Comparison of ENCODE assay signal across 16 cellular contexts in genomic region chr12:96078281-96078761, GRCh38. TPM values are rescaled to one million over a fixed set of nuclear protein-coding genes. Genes with fewer than 3 reads are reported as not detected.
A peak's percentile ranks its signal among the peaks of the same experiment; 100 is the strongest.
DNase-seq lines count a peak whose midpoint lies in the region; ATAC-seq and TF ChIP-seq lines count a peak whose summit lies in the region.
"Had no signal": no experiment of that assay in that cellular context is flagged by ENCODE, and none has a peak within 500 bp of the region (broad histone marks: within the 10 kb centered on the region; RNA-seq: fewer than 3 reads in every experiment).

No MANE protein-coding gene starts in this region.

- peak; percentile 80 for DNase-seq in Right ventricle myocardium superior
- peak; percentile 11 to 59 (median 35) for DNase-seq in ovary
- no peak for DNase-seq in central memory CD4-positive, alpha-beta T cell
- no peak for DNase-seq in activated T-cell treated with anti-CD3 and anti-CD28 coated beads, Interleukin-2, amount 50 U/mL, for 1 hour
- DNase-seq in hepatic stellate cell (ENCODE audit: low spot score) = no peak
- DNase-seq: activated naive CD4-positive, alpha-beta T cell; head of caudate nucleus; natural killer cell; NCI-H1436; NCI-H524 treated with DMSO at 0.1 percent for 48 hours; PC-9 had no signal

- H3K36me3 Mint-ChIP-seq in brain = no peaks in the 10 kb centered on the region
- H3K36me3 Mint-ChIP-seq: IgD-negative memory B cell, natural killer cell had no signal

- H3K36me3 ChIP-seq in HEK293 (ENCODE audit: control insufficient read depth in 2 of 2, insufficient read depth in 1 of 2, low read length in 2 of 2) (no peaks in the 10 kb centered on the region), ovary (no peaks in the 10 kb centered on the region)

- peak overlapping the region in 3 of 5 experiments; percentile 38 to 73 (median 61) for H3K27ac Mint-ChIP-seq in brain
- H3K27ac Mint-ChIP-seq: IgD-negative memory B cell, natural killer cell had no signal

- H3K9me3 ChIP-seq in HEK293 (ENCODE audit: control insufficient read depth, insufficient read depth, low read depth, low read length) = no peaks in the 10 kb centered on the region
- no peaks in the 10 kb centered on the region for H3K9me3 ChIP-seq in ovary

- no peak for TF ChIP-seq EP300 in ovary (IDR thresholded peaks at IDR 0.05)

- TF ChIP-seq CTCF in HEK293 (tag by site-specific recombination; IDR thresholded peaks at IDR 0.05) (no peak), brain (conservative IDR thresholded peaks at IDR 0.05) (no peak), ovary (IDR thresholded peaks at IDR 0.05) (no peak)

- peak overlapping the region in 1 of 5 experiments; percentile 54 for H3K4me3 Mint-ChIP-seq in brain
- H3K4me3 Mint-ChIP-seq: natural killer cell had no signal

- no peaks in the 10 kb centered on the region for H3K27me3 ChIP-seq in ovary

- TF ChIP-seq POLR2A in ovary (IDR thresholded peaks at IDR 0.05) = no peak

- CTCF ChIA-PET in HEK293 (lab: Yijun Ruan, JAX) = interaction anchor here (0.5 kb wide), 1 partner anchor 13 kb away, joined by 6 read pairs; no protein-coding TSS in a partner anchor

- peaks cover 12% of the 10 kb centered on the region for H3K27me3 Mint-ChIP-seq in brain
- H3K27me3 Mint-ChIP-seq: IgD-negative memory B cell had no signal

- H3K4me1 Mint-ChIP-seq in brain = peaks cover 21% of the 10 kb centered on the region

- 0 to 5% (median 4%) methylated on average over 11 of the region's 11 CpGs for WGBS in ovary, 3 donors

- peak; percentile 68 for ATAC-seq in Right ventricle myocardium superior (ENCODE audit: poor library complexity)
- no peak for ATAC-seq in GM18907 (IDR thresholded peaks at IDR 0.05; ENCODE audit: unreplicated experiment)
- ATAC-seq: natural killer cell had no signal

- no peak overlapping the region for H3K4me3 ChIP-seq in HEK293 (ENCODE audit: low read depth, low read length)
- H3K4me3 ChIP-seq in ovary = no peak overlapping the region
- H3K4me3 ChIP-seq: PC-9, skin epidermis had no signal

- POLR2A ChIA-PET in HEK293 (lab: Yijun Ruan, JAX) = no interaction called here

- H3K27ac ChIP-seq in HEK293 (ENCODE audit: extremely low read depth, low read depth, low read length) (no peak overlapping the region), ovary (no peak overlapping the region)
- H3K27ac ChIP-seq: PC-9 had no signal

- H3K4me1 ChIP-seq in HEK293 (ENCODE audit: control insufficient read depth, insufficient read depth, low read length) (no peaks in the 10 kb centered on the region), ovary (ENCODE audit: insufficient read depth) (peaks cover 5% of the 10 kb centered on the region)

- H3K9me3 Mint-ChIP-seq in brain = peaks cover 0 to 3% (median 0%) of the 10 kb centered on the region in 5 experiments
- H3K9me3 Mint-ChIP-seq: IgD-negative memory B cell, natural killer cell had no signal

- intact Hi-C loops in Right ventricle myocardium superior (cut with DNase I) = no loop called here
- intact Hi-C loops in ovary (cut with DNase I) = no loop called here

TF ChIP-seq in HEK293, 187 proteins besides CTCF, POLR2A, EP300 and RAD21:
- TF ChIP-seq ZXDB (tag by site-specific recombination; IDR thresholded peaks at IDR 0.05) (no peak), KLF7 (tag by site-specific recombination; IDR thresholded peaks at IDR 0.05; ENCODE audit: borderline replicate concordance) (no peak), ZNF585B (tag by site-specific recombination; IDR thresholded peaks at IDR 0.05) (no peak), REST (tag by site-specific recombination; IDR thresholded peaks at IDR 0.05) (0 out of 2 replicates have a peak, but pooled peaks have one; percentile 33)

RNA-seq across cellular contexts. Expression of gene LTA4H, which starts 42.9 kb away (rescaled TPM):
- polyA plus RNA-seq in brain (ENCODE audit: insufficient read depth, low read depth, low replicate concordance) = 56.1 TPM
- 36.6 TPM for total RNA-seq in Right ventricle myocardium superior
- total RNA-seq in ovary = 100 to 1,000 TPM in 4 of 7 donors, 10 to 100 TPM in 3; 82.8 to 143 (median 106) TPM
- polyA plus RNA-seq in ovary = 100 to 1,000 TPM in 1 of 2 donors, 10 to 100 TPM in 1; 91.2 to 282 TPM

Comparison
In these comparisons a context has a peak if more than half of its experiments do, and no peak if none do; other contexts are left out.
1. DNase-seq: peak in Right ventricle myocardium superior (single experiment) and ovary (5 of 5); none in central memory CD4-positive, alpha-beta T cell (single experiment), activated T-cell treated with anti-CD3 and anti-CD28 coated beads, Interleukin-2, amount 50 U/mL, for 1 hour (single experiment) and hepatic stellate cell (single experiment).